1 cellular context compared by ENCODE assay signal in the genomic region with DNA sequence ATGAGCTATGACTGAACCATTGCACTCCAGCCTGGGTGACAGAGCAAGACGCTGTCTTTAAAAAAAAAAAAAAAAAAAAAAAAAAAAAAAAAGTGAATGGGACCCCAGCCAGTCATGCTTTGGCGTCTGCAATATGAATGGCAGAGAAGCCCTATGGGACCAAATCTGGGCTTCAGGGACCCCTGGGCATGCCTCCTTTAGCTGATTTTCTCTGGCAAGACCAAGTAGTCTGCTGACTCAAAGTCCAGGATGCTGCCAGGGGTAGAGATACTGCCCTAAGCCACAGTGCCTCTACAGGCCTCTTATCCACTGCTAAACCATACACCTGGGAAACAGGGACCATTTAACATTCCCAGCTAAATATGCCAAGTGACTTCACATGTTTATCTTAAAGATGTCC.
TF ChIP-seq lines count a peak whose summit lies in the region.

No MANE protein-coding gene starts in this region.

TF ChIP-seq in HCT116, 20 proteins besides CTCF, POLR2A, EP300 and RAD21:
- TF ChIP-seq ZFX (IDR thresholded peaks at IDR 0.05): no peak
- no peak for TF ChIP-seq EZH2 (IDR thresholded peaks at IDR 0.05)
- no peak for TF ChIP-seq SIN3A (IDR thresholded peaks at IDR 0.05; ENCODE audit: low read depth)
- TF ChIP-seq POLR2AphosphoS5 (IDR thresholded peaks at IDR 0.05; ENCODE audit: low read depth, low read length): peak; percentile 11; the same call in 1 of the 2 replicates
- TF ChIP-seq, protein P1, sequence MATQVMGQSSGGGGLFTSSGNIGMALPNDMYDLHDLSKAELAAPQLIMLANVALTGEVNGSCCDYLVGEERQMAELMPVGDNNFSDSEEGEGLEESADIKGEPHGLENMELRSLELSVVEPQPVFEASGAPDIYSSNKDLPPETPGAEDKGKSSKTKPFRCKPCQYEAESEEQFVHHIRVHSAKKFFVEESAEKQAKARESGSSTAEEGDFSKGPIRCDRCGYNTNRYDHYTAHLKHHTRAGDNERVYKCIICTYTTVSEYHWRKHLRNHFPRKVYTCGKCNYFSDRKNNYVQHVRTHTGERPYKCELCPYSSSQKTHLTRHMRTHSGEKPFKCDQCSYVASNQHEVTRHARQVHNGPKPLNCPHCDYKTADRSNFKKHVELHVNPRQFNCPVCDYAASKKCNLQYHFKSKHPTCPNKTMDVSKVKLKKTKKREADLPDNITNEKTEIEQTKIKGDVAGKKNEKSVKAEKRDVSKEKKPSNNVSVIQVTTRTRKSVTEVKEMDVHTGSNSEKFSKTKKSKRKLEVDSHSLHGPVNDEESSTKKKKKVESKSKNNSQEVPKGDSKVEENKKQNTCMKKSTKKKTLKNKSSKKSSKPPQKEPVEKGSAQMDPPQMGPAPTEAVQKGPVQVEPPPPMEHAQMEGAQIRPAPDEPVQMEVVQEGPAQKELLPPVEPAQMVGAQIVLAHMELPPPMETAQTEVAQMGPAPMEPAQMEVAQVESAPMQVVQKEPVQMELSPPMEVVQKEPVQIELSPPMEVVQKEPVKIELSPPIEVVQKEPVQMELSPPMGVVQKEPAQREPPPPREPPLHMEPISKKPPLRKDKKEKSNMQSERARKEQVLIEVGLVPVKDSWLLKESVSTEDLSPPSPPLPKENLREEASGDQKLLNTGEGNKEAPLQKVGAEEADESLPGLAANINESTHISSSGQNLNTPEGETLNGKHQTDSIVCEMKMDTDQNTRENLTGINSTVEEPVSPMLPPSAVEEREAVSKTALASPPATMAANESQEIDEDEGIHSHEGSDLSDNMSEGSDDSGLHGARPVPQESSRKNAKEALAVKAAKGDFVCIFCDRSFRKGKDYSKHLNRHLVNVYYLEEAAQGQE (IDR thresholded peaks at IDR 0.05; ENCODE audit: low read depth): no peak
